ENCODE assay signal across 17 cellular contexts in genomic region chr6:138494312-138494711, GRCh38. TPM values are rescaled to one million over a fixed set of nuclear protein-coding genes. Genes with fewer than 3 reads are reported as not detected.
DNase-seq lines count a peak whose midpoint lies in the region; FAIRE-seq and TF ChIP-seq lines count a peak whose summit lies in the region.
"Had no signal": no experiment of that assay in that cellular context is flagged by ENCODE, and none has a peak within 500 bp of the region (broad histone marks: within the 10 kb centered on the region; RNA-seq: fewer than 3 reads in every experiment).

No MANE protein-coding gene starts in this region.

- H3K79me1 ChIP-seq in trophoblast cell (ENCODE audit: low read length): peaks cover 2% of the 10 kb centered on the region

- no peak overlapping the region for H2AFZ ChIP-seq in trophoblast cell (ENCODE audit: insufficient read depth, low read length, poor library complexity)

- TF ChIP-seq CTCF in HFFc6 (IDR thresholded peaks at IDR 0.05): no peak
- no peak for TF ChIP-seq CTCF in bronchial epithelial cell (IDR thresholded peaks at IDR 0.05; ENCODE audit: insufficient read depth, low read length, severe bottlenecking)
- TF ChIP-seq CTCF in glutamatergic neuron (IDR thresholded peaks at IDR 0.05; ENCODE audit: partially characterized antibody, unreplicated experiment): no peak
- no peak for TF ChIP-seq CTCF in sigmoid colon (IDR thresholded peaks at IDR 0.05)
- TF ChIP-seq CTCF in esophagus muscularis mucosa (IDR thresholded peaks at IDR 0.05): no peak

- H3K27me3 ChIP-seq in bronchial epithelial cell (ENCODE audit: control insufficient read depth, insufficient read depth, low read length) (no peaks in the 10 kb centered on the region), trophoblast cell (ENCODE audit: insufficient read depth, low read length) (no peaks in the 10 kb centered on the region), sigmoid colon (no peaks in the 10 kb centered on the region), esophagus muscularis mucosa (no peaks in the 10 kb centered on the region)
- H3K27me3 ChIP-seq: SJCRH30 had no signal

- H3K23ac ChIP-seq in trophoblast cell (ENCODE audit: low read length): no peak overlapping the region

- H3K27ac Mint-ChIP-seq in HFFc6: peak overlapping the region; percentile 81; the same call in 1 of the 2 replicates
- H3K27ac Mint-ChIP-seq in glutamatergic neuron (ENCODE audit: unreplicated experiment): peak overlapping the region; percentile 68

- H3K4me3 Mint-ChIP-seq in HFFc6: no peak overlapping the region
- no peak overlapping the region for H3K4me3 Mint-ChIP-seq in glutamatergic neuron (ENCODE audit: unreplicated experiment)

- H3K4ac ChIP-seq in trophoblast cell (ENCODE audit: low read depth, low read length): no peak overlapping the region

- H3K27ac ChIP-seq in trophoblast cell (ENCODE audit: low read depth, low read length) (peak overlapping the region; percentile 58), sigmoid colon (no peak overlapping the region), esophagus muscularis mucosa (replicated peaks in 1 of 4) (peak overlapping the region in 1 of 4 donors; percentile 61)
- H3K27ac ChIP-seq: SJCRH30 had no signal

- DNase-seq in HFFc6 (no peak), bronchial epithelial cell (ENCODE audit: low read depth) (peak; percentile 18), glutamatergic neuron (no peak), trophoblast cell (no peak), sigmoid colon (no peak), Kasumi-1 (lab: John Stamatoyannopoulos, UW) (no peak), retina (no peak), esophagus muscularis mucosa (ENCODE audit: extremely low spot score) (no peak)
- DNase-seq: COR-L47, MV-4-11, NCI-H1417 treated with DMSO at 0.1 percent for 48 hours, NCI-H2029, NCI-H2171 treated with DMSO at 0.1 percent for 48 hours, NCI-H446 treated with DMSO at 0.1 percent for 48 hours, PC-3, SJCRH30 had no signal

- no peak overlapping the region for H4K8ac ChIP-seq in trophoblast cell (ENCODE audit: low read depth, low read length)

- H3K14ac ChIP-seq in trophoblast cell (ENCODE audit: low read length): no peak overlapping the region

- no peak for FAIRE-seq in bronchial epithelial cell (lab: Jason Lieb, UNC)

- H3K36me3 Mint-ChIP-seq in HFFc6 (ENCODE audit: low read depth) (no peaks in the 10 kb centered on the region), glutamatergic neuron (ENCODE audit: unreplicated experiment) (no peaks in the 10 kb centered on the region)

- peaks cover 0 to 2% of the 10 kb centered on the region in 2 experiments for H3K4me1 ChIP-seq in trophoblast cell (ENCODE audit: control insufficient read depth in 1 of 2, insufficient read depth in 2 of 2, low read length in 2 of 2)
- H3K4me1 ChIP-seq in sigmoid colon: peaks cover 0 to 48% (median 30%) of the 10 kb centered on the region in 4 donors
- peaks cover 30 to 67% (median 54%) of the 10 kb centered on the region in 4 donors for H3K4me1 ChIP-seq in esophagus muscularis mucosa

- no peak overlapping the region for H2BK12ac ChIP-seq in trophoblast cell (ENCODE audit: low read length)

- H2AK5ac ChIP-seq in trophoblast cell (ENCODE audit: low read length): no peak overlapping the region

- no peak overlapping the region for H4K12ac ChIP-seq in trophoblast cell (ENCODE audit: low read depth, low read length)

- H3K4me1 Mint-ChIP-seq in HFFc6 (ENCODE audit: low read depth) (peaks cover 16% of the 10 kb centered on the region), glutamatergic neuron (ENCODE audit: low read depth, unreplicated experiment) (peaks cover 56% of the 10 kb centered on the region)

- no peak overlapping the region for H3K9ac ChIP-seq in trophoblast cell (ENCODE audit: low read length)

- H3K36me3 ChIP-seq in bronchial epithelial cell (ENCODE audit: control insufficient read depth, insufficient read depth, low read length): peaks cover 3% of the 10 kb centered on the region
- peaks cover 2% of the 10 kb centered on the region in 2 experiments for H3K36me3 ChIP-seq in trophoblast cell (ENCODE audit: control insufficient read depth in 1 of 2, insufficient read depth in 2 of 2, low read length in 2 of 2)
- no peaks in the 10 kb centered on the region for H3K36me3 ChIP-seq in sigmoid colon
- H3K36me3 ChIP-seq in esophagus muscularis mucosa: peaks cover 0 to 9% (median 0%) of the 10 kb centered on the region in 4 donors
- H3K36me3 ChIP-seq: SJCRH30 had no signal

- TF ChIP-seq EP300 in sigmoid colon (IDR thresholded peaks at IDR 0.05): no peak
- TF ChIP-seq EP300 in esophagus muscularis mucosa (IDR thresholded peaks at IDR 0.05): no peak

- H3K4me3 ChIP-seq in bronchial epithelial cell (ENCODE audit: low read depth, low read length) (no peak overlapping the region), trophoblast cell (ENCODE audit: low read depth, low read length) (no peak overlapping the region), sigmoid colon (no peak overlapping the region), esophagus muscularis mucosa (no peak overlapping the region)
- H3K4me3 ChIP-seq: HAP-1, SJCRH30 had no signal

- no peak overlapping the region for H2BK120ac ChIP-seq in trophoblast cell (ENCODE audit: insufficient read depth, low read length, poor library complexity)

- H3K9me3 Mint-ChIP-seq in HFFc6 (no peaks in the 10 kb centered on the region), glutamatergic neuron (ENCODE audit: unreplicated experiment) (peaks cover 15% of the 10 kb centered on the region)

- no peak overlapping the region for H2BK5ac ChIP-seq in trophoblast cell (ENCODE audit: low read depth, low read length, poor library complexity)

- H3K27me3 Mint-ChIP-seq in HFFc6 (ENCODE audit: insufficient read depth): no peaks in the 10 kb centered on the region; the same call in none of the 2 replicates
- peaks cover 6% of the 10 kb centered on the region for H3K27me3 Mint-ChIP-seq in glutamatergic neuron (ENCODE audit: unreplicated experiment)

- no peak overlapping the region for H3K18ac ChIP-seq in trophoblast cell (ENCODE audit: low read length)

- H3K9me3 ChIP-seq in trophoblast cell (ENCODE audit: insufficient read depth, low read depth, low read length) (no peaks in the 10 kb centered on the region), sigmoid colon (no peaks in the 10 kb centered on the region), esophagus muscularis mucosa (no peaks in the 10 kb centered on the region)
- H3K9me3 ChIP-seq: HAP-1, SJCRH30 had no signal

- no peak overlapping the region for H4K91ac ChIP-seq in trophoblast cell (ENCODE audit: low read depth, low read length)

- H3K4me2 ChIP-seq in trophoblast cell (ENCODE audit: low read length): no peak overlapping the region

- intact Hi-C loops in sigmoid colon (cut with DNase I) (no loop called here), esophagus muscularis mucosa (cut with DNase I) (no loop called here)

- TF ChIP-seq POLR2A in sigmoid colon (IDR thresholded peaks at IDR 0.05) (no peak), esophagus muscularis mucosa (IDR thresholded peaks at IDR 0.05; ENCODE audit: low read depth) (no peak)

- H3K79me2 ChIP-seq in trophoblast cell (ENCODE audit: control insufficient read depth, insufficient read depth, low read length, poor library complexity): no peaks in the 10 kb centered on the region

RNA-seq across cellular contexts. Expression of gene NHSL1, which starts 5.0 kb away (rescaled TPM):
- total RNA-seq in HFFc6 (2021; fragmentation: NEBNext Ultra II Directional; extraction: Animal tissue kit (Norgen Biotek cat#: 25700)): 10 to 100 TPM in 3 of 6 experiments, 1 to 10 TPM in 3; 4.4 to 12.3 (median 10.1) TPM
- total RNA-seq in bronchial epithelial cell (6.3 and 12.5 TPM in 2 replicates), glutamatergic neuron (ENCODE audit: unreplicated experiment) (57.8 TPM), sigmoid colon (1 to 10 TPM; 6.5 to 8.6 (median 7.0) TPM), esophagus muscularis mucosa (10 to 100 TPM in 3 of 4 donors, 1 to 10 TPM in 1; 8.6 to 15.6 (median 11.7) TPM)
- 42.0 and 43.5 TPM in 2 replicates for polyA plus RNA-seq in trophoblast cell (2013)
- polyA plus RNA-seq in sigmoid colon: 10 to 100 TPM; 13.2 to 17.5 (median 16.9) TPM
